ENCODE assay signal across 9 cellular contexts in genomic region chr2:8234757-8235374, GRCh38.
DNase-seq lines count a peak whose midpoint lies in the region; ATAC-seq and TF ChIP-seq lines count a peak whose summit lies in the region.
"Had no signal": no experiment of that assay in that cellular context is flagged by ENCODE, and none has a peak within 500 bp of the region (broad histone marks: within the 10 kb centered on the region; RNA-seq: fewer than 3 reads in every experiment).

No MANE protein-coding gene starts in this region.

- peak; percentile 86 for ATAC-seq in GM21423 (IDR thresholded peaks at IDR 0.05; ENCODE audit: unreplicated experiment)
- peak; percentile 84 for ATAC-seq in HG03469 (IDR thresholded peaks at IDR 0.05; ENCODE audit: unreplicated experiment)

- in situ Hi-C loops in GM13977 (cut with MboI; ENCODE audit: low pct_unique_long_range_greater_than_20kb, low sequenced_read_pairs, unreplicated experiment): no loop called here

- TF ChIP-seq CTCF in GM13977 (IDR thresholded peaks at IDR 0.05; ENCODE audit: extremely low read depth, insufficient read depth, missing control alignments): no peak

- peak; percentile 63 for DNase-seq in GM13977 (ENCODE audit: low spot score)
- peak; percentile 42 for DNase-seq in germinal center (ENCODE audit: low spot score)
- DNase-seq in NCI-H1694 (lab: John Stamatoyannopoulos, UW): no peak
- DNase-seq in activated T-cell treated with anti-CD3 and anti-CD28 coated beads, Interleukin-2, amount 50 U/mL, for 48 hours: no peak
- no peak for DNase-seq in iPS-NIHi11 (ENCODE audit: low spot score)
- no peak for DNase-seq in OCI-M1 (lab: John Stamatoyannopoulos, UW)
- DNase-seq: occipital lobe had no signal

Comparison
In these comparisons a context has a peak if more than half of its experiments do, and no peak if none do; other contexts are left out.
1. DNase-seq: peak in GM13977 (single experiment) and germinal center (single experiment); none in NCI-H1694 (single experiment), activated T-cell treated with anti-CD3 and anti-CD28 coated beads, Interleukin-2, amount 50 U/mL, for 48 hours (0 of 2), iPS-NIHi11 (single experiment) and OCI-M1 (single experiment).